21 cellular contexts compared by ENCODE assay signal in the genomic region with DNA sequence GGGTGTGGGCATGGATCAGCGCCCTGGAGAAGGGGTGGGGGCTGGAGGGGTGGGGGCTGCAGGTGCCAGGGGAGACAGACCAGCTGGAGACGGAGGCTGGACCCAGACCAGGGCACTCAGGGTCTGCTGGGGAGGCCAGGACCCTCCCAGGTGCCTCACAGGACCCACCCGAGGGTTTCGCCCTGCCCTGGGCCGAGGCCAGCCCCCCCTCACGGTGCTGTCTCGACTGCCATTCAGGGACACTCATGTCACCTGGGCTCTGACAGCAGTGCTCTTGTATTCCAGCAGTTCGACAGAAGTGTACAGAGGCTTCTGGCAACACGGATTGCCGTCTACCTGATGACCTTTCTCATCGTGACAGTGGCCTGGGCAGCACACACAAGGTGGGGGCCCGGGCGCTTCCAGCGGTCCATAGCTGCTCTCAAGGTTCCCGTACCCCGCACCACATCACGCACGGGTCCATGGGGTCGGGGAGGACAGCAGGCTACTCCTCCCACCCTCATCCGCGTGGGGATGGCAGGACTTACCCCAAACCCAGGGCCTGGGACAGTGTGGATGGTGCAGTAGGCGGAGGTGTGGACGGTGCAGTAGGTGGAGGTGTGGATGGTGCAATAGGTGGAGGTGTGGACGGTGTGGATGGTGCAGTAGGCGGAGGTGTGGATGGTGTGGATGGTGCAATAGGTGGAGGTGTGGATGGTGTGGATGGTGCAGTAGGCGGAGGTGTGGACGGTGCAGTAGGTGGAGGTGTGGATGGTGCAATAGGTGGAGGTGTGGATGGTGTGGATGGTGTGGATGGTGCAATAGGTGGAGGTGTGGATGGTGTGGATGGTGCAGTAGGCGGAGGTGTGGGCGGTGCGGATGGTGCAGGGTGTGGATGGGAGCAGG. TPM values are rescaled to one million over a fixed set of nuclear protein-coding genes. Genes with fewer than 3 reads are reported as not detected.
DNase-seq lines count a peak whose midpoint lies in the region; ATAC-seq, FAIRE-seq and TF ChIP-seq lines count a peak whose summit lies in the region.
"Had no signal": no experiment of that assay in that cellular context is flagged by ENCODE, and none has a peak within 500 bp of the region (broad histone marks: within the 10 kb centered on the region; RNA-seq: fewer than 3 reads in every experiment).

No MANE protein-coding gene starts in this region.

- no peak for TF ChIP-seq EP300 in transverse colon (IDR thresholded peaks at IDR 0.05; ENCODE audit: low read depth)

- 90 to 100% methylated on average over 5 to 30 of the region's 30 CpGs for WGBS in transverse colon (ENCODE audit: low coverage in 1 of 2), 2 donors

- in situ Hi-C loops in transverse colon (cut with MboI; ENCODE audit: low pct_ligation_motif_present in 1 of 4, low pct_unique_long_range_greater_than_20kb in 1 of 4, low sequenced_read_pairs in 3 of 4) = no loop called here

- ATAC-seq in Right ventricle myocardium superior (ENCODE audit: poor library complexity) = no peak
- ATAC-seq in mucosa of descending colon = no peak

- no peak overlapping the region for H3K27ac ChIP-seq in right atrium auricular region
- no peak overlapping the region for H3K27ac ChIP-seq in Peyer's patch
- H3K27ac ChIP-seq in transverse colon = no peak overlapping the region
- H3K27ac ChIP-seq: RWPE1 had no signal

- H3K36me3 ChIP-seq in right atrium auricular region = peaks cover 8% of the 10 kb centered on the region
- H3K36me3 ChIP-seq in Peyer's patch = peaks cover 0 to 11% (median 0%) of the 10 kb centered on the region in 3 donors
- no peaks in the 10 kb centered on the region for H3K36me3 ChIP-seq in mucosa of descending colon (ENCODE audit: low read depth)
- peaks cover 0 to 5% (median 0%) of the 10 kb centered on the region in 4 donors for H3K36me3 ChIP-seq in transverse colon

- no peaks in the 10 kb centered on the region for H3K27me3 ChIP-seq in right atrium auricular region
- no peaks in the 10 kb centered on the region for H3K27me3 ChIP-seq in Peyer's patch
- no peaks in the 10 kb centered on the region for H3K27me3 ChIP-seq in transverse colon

- H3K4me3 ChIP-seq in right atrium auricular region (no peak overlapping the region), Peyer's patch (no peak overlapping the region), mucosa of descending colon (no peak overlapping the region), transverse colon (no peak overlapping the region)

- H3K9me3 ChIP-seq in right atrium auricular region (no peaks in the 10 kb centered on the region), Peyer's patch (no peaks in the 10 kb centered on the region), mucosa of descending colon (no peaks in the 10 kb centered on the region), transverse colon (no peaks in the 10 kb centered on the region)

- peak; percentile 42 for FAIRE-seq in urothelium cell line (lab: Jason Lieb, UNC)
- FAIRE-seq: D721Med, H1 had no signal

- H3K4me1 ChIP-seq in right atrium auricular region (peaks cover 0 to 4% of the 10 kb centered on the region in 2 donors), Peyer's patch (no peaks in the 10 kb centered on the region), mucosa of descending colon (ENCODE audit: low read depth) (no peaks in the 10 kb centered on the region), transverse colon (no peaks in the 10 kb centered on the region)

- TF ChIP-seq CTCF in right atrium auricular region (IDR thresholded peaks at IDR 0.05) = no peak
- TF ChIP-seq CTCF in Peyer's patch (IDR thresholded peaks at IDR 0.05) = no peak
- no peak for TF ChIP-seq CTCF in mucosa of descending colon (IDR thresholded peaks at IDR 0.05)
- no peak for TF ChIP-seq CTCF in transverse colon (IDR thresholded peaks at IDR 0.05)

- no peak for TF ChIP-seq POLR2A in Peyer's patch (IDR thresholded peaks at IDR 0.05)
- no peak for TF ChIP-seq POLR2A in transverse colon (IDR thresholded peaks at IDR 0.05)

- intact Hi-C loops in Right ventricle myocardium superior (cut with DNase I) (no loop called here), mucosa of descending colon (cut with DNase I, micrococcal nuclease) (no loop called here), transverse colon (cut with DNase I; ENCODE audit: low total_unique reads) (no loop called here)

- DNase-seq in Right ventricle myocardium superior = peak; percentile 35
- no peak for DNase-seq in right atrium auricular region (ENCODE audit: low spot score)
- peak in 2 of 3 donors; percentile 38 for DNase-seq in Peyer's patch
- peak in 2 of 3 donors; percentile 18 to 39 for DNase-seq in mucosa of descending colon
- DNase-seq in urothelium cell line (ENCODE audit: low spot score) = no peak
- DNase-seq in UCSD-AML1 (lab: John Stamatoyannopoulos, UW; ENCODE audit: unreplicated experiment) = no peak
- DNase-seq in transverse colon = no peak
- DNase-seq in NCI-H524 treated with DMSO at 0.1 percent for 48 hours (lab: John Stamatoyannopoulos, UW) = no peak
- DNase-seq: CD4-positive, alpha-beta memory T cell; DND-41; GDM1; KBM-7; NCI-H1048; NCI-H146; NCI-H345; NCI-H69; NK-92 treated with Interleukin-12 subunit alpha and Interleukin-12 subunit beta, amount 100 ng/mL, for 24 hours; OCI-M1 had no signal

RNA-seq across cellular contexts. Expression of a gene that starts 18.1 kb away (rescaled TPM):
- total RNA-seq in Right ventricle myocardium superior (14.9 TPM), right atrium auricular region (10 to 100 TPM; 20.2 to 24.0 TPM), Peyer's patch (100 to 1,000 TPM in 1 of 4 donors, 10 to 100 TPM in 3; 46.1 to 111 (median 56.6) TPM), mucosa of descending colon (10 to 100 TPM; 30.1 to 39.0 (median 37.5) TPM), transverse colon (100 to 1,000 TPM in 1 of 4 donors, 10 to 100 TPM in 3; 44.0 to 116 (median 50.5) TPM)

RNA-seq across cellular contexts. Expression of a gene that starts 18.3 kb away (rescaled TPM):
- total RNA-seq in Right ventricle myocardium superior (27.9 TPM), right atrium auricular region (10 to 100 TPM; 27.8 to 52.2 TPM), Peyer's patch (100 to 1,000 TPM; 248 to 362 (median 351) TPM), mucosa of descending colon (100 to 1,000 TPM; 155 to 259 (median 244) TPM), transverse colon (100 to 1,000 TPM; 230 to 882 (median 305) TPM)

RNA-seq across cellular contexts. Expression of a gene that starts 23.0 kb away (rescaled TPM):
- total RNA-seq in Right ventricle myocardium superior = 3.3 TPM
- total RNA-seq in right atrium auricular region = 1 to 10 TPM; 3.1 to 4.8 TPM
- total RNA-seq in Peyer's patch = 100 to 1,000 TPM in 2 of 4 donors, 10 to 100 TPM in 2; 32.2 to 119 (median 101) TPM
- total RNA-seq in mucosa of descending colon = 10 to 100 TPM; 31.8 to 56.1 (median 41.7) TPM
- 100 to 1,000 TPM in 2 of 4 donors, 10 to 100 TPM in 2; 51.8 to 147 (median 86.0) TPM for total RNA-seq in transverse colon

RNA-seq across cellular contexts. Expression of a gene that starts 36.5 kb away (rescaled TPM):
- total RNA-seq in Right ventricle myocardium superior = 8.4 TPM
- total RNA-seq in right atrium auricular region = 10 to 100 TPM in 1 of 2 donors, 1 to 10 TPM in 1; 8.9 to 10.2 TPM
- total RNA-seq in Peyer's patch = 100 to 1,000 TPM in 1 of 4 donors, 10 to 100 TPM in 3; 40.4 to 114 (median 71.4) TPM
- total RNA-seq in mucosa of descending colon = 10 to 100 TPM; 29.7 to 45.7 (median 33.4) TPM
- 10 to 100 TPM; 25.9 to 78.6 (median 40.4) TPM for total RNA-seq in transverse colon

RNA-seq across cellular contexts. Expression of a gene that starts 42.8 kb away (rescaled TPM):
- total RNA-seq in Right ventricle myocardium superior (0.19 TPM), right atrium auricular region (not detected), Peyer's patch (10 to 100 TPM in 3 of 4 donors, under 1 TPM in 1; 0.83 to 35.7 (median 24.3) TPM), mucosa of descending colon (1 to 10 TPM in 2 of 3 donors, under 1 TPM in 1; 0.85 to 2.8 (median 1.9) TPM), transverse colon (1 to 10 TPM; 1.7 to 4.1 (median 2.8) TPM)
- total RNA-seq: H1 had no signal

Comparison
In these comparisons a context has a peak if more than half of its experiments do, and no peak if none do; other contexts are left out.
1. DNase-seq: peak in Right ventricle myocardium superior (single experiment), Peyer's patch (2 of 3) and mucosa of descending colon (2 of 3); none in right atrium auricular region (single experiment), urothelium cell line (single experiment), UCSD-AML1 (single experiment), transverse colon (single experiment) and NCI-H524 treated with DMSO at 0.1 percent for 48 hours (single experiment).